8 cellular contexts compared by ENCODE assay signal in genomic region chr2:20596193-20596972, GRCh38. TPM values are rescaled to one million over a fixed set of nuclear protein-coding genes. Genes with fewer than 3 reads are reported as not detected.
DNase-seq lines count a peak whose midpoint lies in the region; ATAC-seq and TF ChIP-seq lines count a peak whose summit lies in the region.

No MANE protein-coding gene starts in this region.

- intact Hi-C loops in dorsolateral prefrontal cortex (cut with DNase I) = no loop called here

- ATAC-seq in GM19397 (IDR thresholded peaks at IDR 0.05; ENCODE audit: unreplicated experiment) = peak; percentile 0
- peak; percentile 5 for ATAC-seq in HG03520 (IDR thresholded peaks at IDR 0.05; ENCODE audit: unreplicated experiment)
- no peak for ATAC-seq in HG02884 (IDR thresholded peaks at IDR 0.05; ENCODE audit: unreplicated experiment)

- H3K4me3 ChIP-seq in dorsolateral prefrontal cortex = no peak overlapping the region
- H3K4me3 ChIP-seq in rectal smooth muscle tissue (ENCODE audit: low read length) = no peak overlapping the region

- H3K36me3 ChIP-seq in rectal smooth muscle tissue (ENCODE audit: control insufficient read depth, insufficient read depth, low read length) = no peaks in the 10 kb centered on the region

- H3K27me3 ChIP-seq in dorsolateral prefrontal cortex = no peaks in the 10 kb centered on the region
- no peaks in the 10 kb centered on the region for H3K27me3 ChIP-seq in rectal smooth muscle tissue (ENCODE audit: control insufficient read depth, insufficient read depth, low read length)

- peak overlapping the region in 55 of 59 donors; percentile 0 to 95 (median 72) for H3K27ac ChIP-seq in dorsolateral prefrontal cortex
- H3K27ac ChIP-seq in rectal smooth muscle tissue (ENCODE audit: low read depth, low read length) = peak overlapping the region; percentile 60

- DNase-seq in dorsolateral prefrontal cortex (peak in 1 of 10 donors; percentile 15), H4 (ENCODE audit: low spot score) (no peak)
- DNase-seq in stimulated activated CD4-positive, alpha-beta T cell treated with anti-CD3 and anti-CD28 coated beads, Interleukin-2, amount 100 ng/mL, for 48 hours = no peak
- no peak for DNase-seq in activated CD4-positive, CD25-positive, alpha-beta regulatory T cell (lab: John Stamatoyannopoulos, UW)

- no peak for TF ChIP-seq CTCF in dorsolateral prefrontal cortex (IDR thresholded peaks at IDR 0.05 in 54 of 56, conservative IDR thresholded peaks at IDR 0.05 in 2 of 56; ENCODE audit: low read depth in 1 of 56, partially characterized antibody in 56 of 56)

- H3K4me1 ChIP-seq in rectal smooth muscle tissue (ENCODE audit: control insufficient read depth, insufficient read depth, low read length) = peaks cover 14% of the 10 kb centered on the region

- H3K9ac ChIP-seq in rectal smooth muscle tissue (ENCODE audit: low read length) = no peak overlapping the region

RNA-seq across cellular contexts. Expression of gene HS1BP3, which starts 54.5 kb away (rescaled TPM):
- 10 to 100 TPM; 18.3 to 36.0 (median 26.0) TPM for total RNA-seq in dorsolateral prefrontal cortex
- 5.7 and 6.7 TPM in 2 replicates for total RNA-seq in H4 (2014; rRNA removed; shearing (Covaris generic))
